ENCODE assay signal across 1 cellular context in genomic region chrX:13293700-13294099, GRCh38.
TF ChIP-seq lines count a peak whose summit lies in the region.

No MANE protein-coding gene starts in this region.

TF ChIP-seq in SK-N-SH, 30 proteins besides CTCF, POLR2A, EP300 and RAD21 (continued from another document):
- no peak for TF ChIP-seq TAF1 (IDR thresholded peaks at IDR 0.05; ENCODE audit: borderline replicate concordance, low read depth, low read length)
- no peak for TF ChIP-seq PBX3 (IDR thresholded peaks at IDR 0.05)
- no peak for TF ChIP-seq POLR2AphosphoS5 (IDR thresholded peaks at IDR 0.05; ENCODE audit: low read depth, low read length)
- TF ChIP-seq YY1 (IDR thresholded peaks at IDR 0.05; ENCODE audit: low read depth): no peak
- no peak for TF ChIP-seq FOXJ3 (CRISPR knock-in tag; IDR thresholded peaks at IDR 0.05)
